ENCODE assay signal across 8 cellular contexts in the genomic region with DNA sequence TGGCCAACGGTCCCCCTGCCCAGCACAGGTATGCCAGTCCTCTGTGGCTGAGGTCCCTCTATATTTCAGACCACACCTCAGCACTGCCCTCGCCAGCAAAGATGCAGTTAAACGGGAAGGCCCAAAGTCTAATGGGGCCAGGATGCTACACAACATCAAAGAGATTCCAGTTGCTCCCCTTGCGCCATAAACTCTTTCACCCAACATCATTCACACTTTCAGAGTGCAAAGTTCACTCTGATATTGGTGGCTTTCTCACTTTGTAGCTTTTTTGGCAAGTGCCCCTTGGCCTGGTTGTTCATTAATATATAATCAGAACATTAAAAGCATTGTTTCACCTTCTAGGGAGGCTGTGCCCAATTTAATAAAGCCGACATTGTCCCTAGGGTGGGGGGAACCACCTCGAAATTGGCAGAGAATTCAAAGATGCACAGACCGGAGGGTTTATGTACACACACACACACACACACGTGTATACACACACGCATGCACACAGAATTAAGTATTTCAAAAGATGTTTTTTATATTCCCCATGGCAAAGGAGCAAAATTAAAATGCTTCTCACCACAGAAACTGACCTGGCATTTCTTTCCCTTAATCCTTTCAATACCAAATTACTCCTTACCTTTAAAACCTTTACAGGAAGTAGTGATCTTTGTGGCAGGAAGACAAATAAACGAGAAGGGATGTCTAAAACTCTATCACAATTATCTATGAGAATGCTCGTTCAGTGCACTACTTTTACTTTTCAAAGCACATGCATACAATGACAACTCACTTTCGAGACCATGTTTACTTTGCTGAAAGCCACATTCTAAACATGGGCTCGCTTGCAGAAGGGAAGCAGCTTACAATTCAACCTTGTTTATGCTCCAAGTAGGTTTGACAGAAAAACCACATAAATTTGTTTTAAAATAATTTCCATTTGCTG. TPM values are rescaled to one million over a fixed set of nuclear protein-coding genes. Genes with fewer than 3 reads are reported as not detected.
A peak's percentile ranks its signal among the peaks of the same experiment; 100 is the strongest.
DNase-seq lines count a peak whose midpoint lies in the region; ATAC-seq, FAIRE-seq and TF ChIP-seq lines count a peak whose summit lies in the region.

No MANE protein-coding gene starts in this region.

- no peak for TF ChIP-seq POLR2A in sigmoid colon (IDR thresholded peaks at IDR 0.05)

- no peaks in the 10 kb centered on the region for H3K36me3 ChIP-seq in sigmoid colon

- ATAC-seq in HG03520 (IDR thresholded peaks at IDR 0.05; ENCODE audit: unreplicated experiment) = peak; percentile 4

- no peak overlapping the region for H3K4me3 ChIP-seq in coronary artery
- H3K4me3 ChIP-seq in sigmoid colon = no peak overlapping the region

- no peaks in the 10 kb centered on the region for H3K9me3 ChIP-seq in sigmoid colon

- peak overlapping the region; percentile 90 to 92 for H3K27ac ChIP-seq in coronary artery
- H3K27ac ChIP-seq in sigmoid colon = peak overlapping the region; percentile 85 to 95 (median 91)

- TF ChIP-seq CTCF in coronary artery (IDR thresholded peaks at IDR 0.05) = no peak
- no peak for TF ChIP-seq CTCF in sigmoid colon (IDR thresholded peaks at IDR 0.05)

- H3K4me1 ChIP-seq in sigmoid colon = peaks cover 0 to 100% (median 99%) of the 10 kb centered on the region in 4 donors

- FAIRE-seq in GM18507 (lab: Jason Lieb, UNC) = peak; percentile 78

- no peak for DNase-seq in GM18507 (ENCODE audit: extremely low spot score, insufficient read length, low read depth)
- DNase-seq in coronary artery (ENCODE audit: low spot score) = no peak
- DNase-seq in sigmoid colon = no peak
- no peak for DNase-seq in NCI-H82 treated with DMSO at 0.1 percent for 48 hours (lab: John Stamatoyannopoulos, UW; ENCODE audit: unreplicated experiment)
- no peak for DNase-seq in dedifferentiated amniotic fluid mesenchymal stem cell (ENCODE audit: extremely low spot score)
- DNase-seq in SHP77 (lab: John Stamatoyannopoulos, UW) = no peak
- DNase-seq in posterior vena cava (ENCODE audit: low spot score) = no peak

- intact Hi-C loops in sigmoid colon (cut with DNase I) (no loop called here), posterior vena cava (cut with DNase I) (no loop called here)

- TF ChIP-seq EP300 in sigmoid colon (IDR thresholded peaks at IDR 0.05) = no peak

- 4 to 25% methylated on average over 13 of the region's 13 CpGs for WGBS in sigmoid colon, 2 donors

- no peaks in the 10 kb centered on the region for H3K27me3 ChIP-seq in sigmoid colon

RNA-seq across cellular contexts. Expression of a gene that starts 19.5 kb away (rescaled TPM):
- total RNA-seq in sigmoid colon (100 to 1,000 TPM; 150 to 226 (median 210) TPM), posterior vena cava (10 to 100 TPM; 55.7 to 83.8 TPM)
- 10 to 100 TPM in 1 of 3 donors, 1 to 10 TPM in 2; 4.2 to 36.1 (median 6.0) TPM for polyA plus RNA-seq in sigmoid colon
